Comparison of ENCODE assay signal across 26 cellular contexts in the genomic region with DNA sequence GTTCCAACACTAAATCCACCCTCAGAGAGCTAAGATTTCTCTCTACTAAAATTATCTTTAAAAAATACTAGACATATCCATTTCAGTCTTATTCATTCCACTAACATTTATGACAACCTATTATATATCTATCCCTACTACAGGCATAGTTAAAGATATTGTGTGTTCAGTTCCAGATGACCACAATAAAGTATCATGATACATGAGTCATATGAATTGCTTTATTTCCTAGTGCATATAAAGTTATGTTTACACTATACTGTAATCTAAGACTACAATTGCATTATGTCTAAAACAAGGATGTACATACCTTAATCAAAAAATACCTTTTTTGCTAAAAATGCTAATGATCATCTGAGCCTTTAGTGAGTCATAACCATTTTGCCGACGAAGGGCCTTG. TPM values are rescaled to one million over a fixed set of nuclear protein-coding genes. Genes with fewer than 3 reads are reported as not detected.
DNase-seq lines count a peak whose midpoint lies in the region; ATAC-seq, FAIRE-seq and TF ChIP-seq lines count a peak whose summit lies in the region.
"Had no signal": no experiment of that assay in that cellular context is flagged by ENCODE, and none has a peak within 500 bp of the region (broad histone marks: within the 10 kb centered on the region; RNA-seq: fewer than 3 reads in every experiment).

No MANE protein-coding gene starts in this region.

- H3K4me3 ChIP-seq in PC-3 (ENCODE audit: low read length) (no peak overlapping the region), bronchial epithelial cell (ENCODE audit: low read depth, low read length) (no peak overlapping the region), fibroblast of mammary gland (ENCODE audit: control insufficient read depth, low read depth, low read length) (no peak overlapping the region)
- H3K4me3 ChIP-seq: A549; BLaER1 treated with 17β-estradiol and CSF1 and Interleukin-3, amounts not matched to agents 10 nM and 100 nM; GM12878; GM23338 had no signal

- H3K9me3 ChIP-seq in PC-3 (ENCODE audit: low read length), result no peaks in the 10 kb centered on the region
- H3K9me3 ChIP-seq: A549; BE2C; BLaER1 treated with 17β-estradiol and CSF1 and Interleukin-3, amounts not matched to agents 10 nM and 100 nM had no signal

- FAIRE-seq in bronchial epithelial cell (lab: Jason Lieb, UNC), result no peak
- FAIRE-seq: A549, GM12878, GM18507 had no signal

- no peaks in the 10 kb centered on the region for H3K27me3 ChIP-seq in PC-3 (ENCODE audit: low read length)
- peaks cover 7% of the 10 kb centered on the region for H3K27me3 ChIP-seq in bronchial epithelial cell (ENCODE audit: control insufficient read depth, insufficient read depth, low read length)
- H3K27me3 ChIP-seq: BE2C; BLaER1 treated with 17β-estradiol and CSF1 and Interleukin-3, amounts not matched to agents 10 nM and 100 nM had no signal

- peaks cover 16% of the 10 kb centered on the region; the same call in 1 of the 2 replicates for H3K79me2 ChIP-seq in PC-3 (ENCODE audit: low read length)

- H3K4me1 Mint-ChIP-seq in activated CD4-positive, alpha-beta T cell treated with anti-CD3 and anti-CD28 coated beads, Interleukin-2, amount 10 ng/mL, durations not matched to agents 24 days and 14 days, result no peaks in the 10 kb centered on the region
- H3K4me1 Mint-ChIP-seq in T-cell, result no peaks in the 10 kb centered on the region
- H3K4me1 Mint-ChIP-seq: CD14-positive monocyte; CD4-positive, alpha-beta memory T cell; GM23338; H9 had no signal

- TF ChIP-seq CTCF in PC-3 (conservative IDR thresholded peaks at IDR 0.05; ENCODE audit: low read depth, low read length), result no peak
- TF ChIP-seq CTCF in bronchial epithelial cell (IDR thresholded peaks at IDR 0.05; ENCODE audit: insufficient read depth, low read length, severe bottlenecking), result no peak
- TF ChIP-seq CTCF in fibroblast of mammary gland (conservative IDR thresholded peaks at IDR 0.05; ENCODE audit: control insufficient read depth, insufficient read depth, low read depth, low read length), result no peak

- ATAC-seq in PC-3, result peak; percentile 97
- ATAC-seq in T-cell (replicated peaks in 1 of 4), result no peak
- ATAC-seq: A549, GM12878, GM23338, HCT116 had no signal

- H4K20me1 ChIP-seq in PC-3 (ENCODE audit: low read length), result no peaks in the 10 kb centered on the region
- H4K20me1 ChIP-seq: BLaER1 treated with 17β-estradiol and CSF1 and Interleukin-3, amounts not matched to agents 10 nM and 100 nM had no signal

- H3K36me3 ChIP-seq in PC-3 (ENCODE audit: low read depth, low read length) (no peaks in the 10 kb centered on the region), bronchial epithelial cell (ENCODE audit: control insufficient read depth, insufficient read depth, low read length) (no peaks in the 10 kb centered on the region)
- H3K36me3 ChIP-seq: BE2C; BLaER1 treated with 17β-estradiol and CSF1 and Interleukin-3, amounts not matched to agents 10 nM and 100 nM had no signal

- DNase-seq in HT1080 (ENCODE audit: low read depth) (peak; percentile 30), PC-3 (peak; percentile 86), bronchial epithelial cell (ENCODE audit: low read depth) (peak; percentile 75), fibroblast of mammary gland (ENCODE audit: low read depth) (peak; percentile 20), NCI-H1092 treated with DMSO at 0.1 percent for 48 hours (lab: John Stamatoyannopoulos, UW) (no peak), CD1c-positive myeloid dendritic cell (ENCODE audit: extremely low spot score) (no peak), T-cell (no peak)
- no peak for DNase-seq in activated CD4-positive, alpha-beta T cell treated with anti-CD3 and anti-CD28 coated beads, Interleukin-2, amount 10 ng/mL, durations not matched to agents 24 days and 14 days
- DNase-seq: 8988T; ACHN; AML-193; BE2C; Calu3; CD4-positive, alpha-beta memory T cell; COR-L47; DMS79; EL; GDM1; H9 had no signal

- peak overlapping the region; percentile 44; the same call in 1 of the 2 replicates for H3K9ac ChIP-seq in PC-3 (ENCODE audit: low read length)
- H3K9ac ChIP-seq: BLaER1 treated with 17β-estradiol and CSF1 and Interleukin-3, amounts not matched to agents 10 nM and 100 nM had no signal

- intact Hi-C loops in PC-3 (cut with micrococcal nuclease), result loop anchor here (1.0 to 10.0 kb wide), 3 partner anchors 104 to 302 kb away; no protein-coding TSS in a partner anchor
- intact Hi-C loops in activated CD4-positive, alpha-beta T cell treated with anti-CD3 and anti-CD28 coated beads, Interleukin-2, amount 10 ng/mL, durations not matched to agents 24 days and 14 days (cut with micrococcal nuclease), result no loop called here

- H3K4me2 ChIP-seq in PC-3 (ENCODE audit: low read length), result peak overlapping the region; percentile 29
- H3K4me2 ChIP-seq: A549; BLaER1 treated with 17β-estradiol and CSF1 and Interleukin-3, amounts not matched to agents 10 nM and 100 nM; GM23338 had no signal

- POLR2A ChIA-PET in PC-3 (lab: Charles Lee; ENCODE audit: unreplicated experiment), result no interaction called here
- POLR2A ChIA-PET in T-cell (lab: Charles Lee), result no interaction called here

- H3K27me3 Mint-ChIP-seq in activated CD4-positive, alpha-beta T cell treated with anti-CD3 and anti-CD28 coated beads, Interleukin-2, amount 10 ng/mL, durations not matched to agents 24 days and 14 days, result peaks cover 44% of the 10 kb centered on the region
- peaks cover 45 to 50% of the 10 kb centered on the region in 2 donors for H3K27me3 Mint-ChIP-seq in T-cell

- peaks cover 31% of the 10 kb centered on the region for H3K4me1 ChIP-seq in PC-3 (ENCODE audit: insufficient read depth, low read length)
- H3K4me1 ChIP-seq: A549; BLaER1 treated with 17β-estradiol and CSF1 and Interleukin-3, amounts not matched to agents 10 nM and 100 nM had no signal

- H3F3A ChIP-seq in PC-3 (ENCODE audit: low read length, unreplicated experiment), result no peaks in the 10 kb centered on the region

- H3K27ac ChIP-seq in PC-3 (ENCODE audit: low read length), result peak overlapping the region; percentile 75
- H3K27ac ChIP-seq: A549; BLaER1 treated with 17β-estradiol and CSF1 and Interleukin-3, amounts not matched to agents 10 nM and 100 nM had no signal

- BruUV-seq in PC-3 (replicated peaks; lab: Mats Ljungman, UMichigan), result no TSS peak

- H2AFZ ChIP-seq in PC-3 (ENCODE audit: low read length), result no peak overlapping the region
- H2AFZ ChIP-seq: GM23338 had no signal

- H3K9me3 Mint-ChIP-seq in activated CD4-positive, alpha-beta T cell treated with anti-CD3 and anti-CD28 coated beads, Interleukin-2, amount 10 ng/mL, durations not matched to agents 24 days and 14 days, result no peaks in the 10 kb centered on the region
- H3K9me3 Mint-ChIP-seq in T-cell, result no peaks in the 10 kb centered on the region
- H3K9me3 Mint-ChIP-seq: CD4-positive, alpha-beta memory T cell; GM23338; H9 had no signal

- H3K27ac Mint-ChIP-seq in activated CD4-positive, alpha-beta T cell treated with anti-CD3 and anti-CD28 coated beads, Interleukin-2, amount 10 ng/mL, durations not matched to agents 24 days and 14 days, result no peak overlapping the region
- no peak overlapping the region for H3K27ac Mint-ChIP-seq in T-cell
- H3K27ac Mint-ChIP-seq: CD4-positive, alpha-beta memory T cell; GM23338; H9 had no signal

- H3K4me3 Mint-ChIP-seq in activated CD4-positive, alpha-beta T cell treated with anti-CD3 and anti-CD28 coated beads, Interleukin-2, amount 10 ng/mL, durations not matched to agents 24 days and 14 days, result no peak overlapping the region
- no peak overlapping the region for H3K4me3 Mint-ChIP-seq in T-cell
- H3K4me3 Mint-ChIP-seq: CD14-positive monocyte; CD4-positive, alpha-beta memory T cell; GM23338; H9 had no signal

- CTCF ChIA-PET in PC-3 (lab: Charles Lee), result no interaction called here
- CTCF ChIA-PET in T-cell (lab: Charles Lee), result no interaction called here

- H3K36me3 Mint-ChIP-seq in activated CD4-positive, alpha-beta T cell treated with anti-CD3 and anti-CD28 coated beads, Interleukin-2, amount 10 ng/mL, durations not matched to agents 24 days and 14 days (ENCODE audit: low read depth), result no peaks in the 10 kb centered on the region
- no peaks in the 10 kb centered on the region for H3K36me3 Mint-ChIP-seq in T-cell
- H3K36me3 Mint-ChIP-seq: CD14-positive monocyte; CD4-positive, alpha-beta memory T cell had no signal

- H3K9me2 ChIP-seq in PC-3 (replicated peaks; ENCODE audit: low read length), result no peaks in the 10 kb centered on the region

RNA-seq across cellular contexts. Expression of a gene that starts 19.4 kb away (rescaled TPM):
- total RNA-seq in HT1080 (2014; rRNA removed; shearing (Covaris generic)), result 9.8 and 10.2 TPM in 2 replicates
- 13.2 and 15.6 TPM in 2 replicates for polyA plus RNA-seq in HT1080 (2015; cell fraction: cytosol; rRNA removed)
- polyA plus RNA-seq in HT1080 (2015; cell fraction: nucleus; rRNA removed), result 36.6 and 48.7 TPM in 2 replicates
- total RNA-seq in PC-3 (2014; rRNA removed) (0.04 TPM in 1 of 2 replicates, not detected in the other), bronchial epithelial cell (not detected in 2 replicates), T-cell (not detected)
- total RNA-seq in activated CD4-positive, alpha-beta T cell treated with anti-CD3 and anti-CD28 coated beads, Interleukin-2, amount 10 ng/mL, durations not matched to agents 24 days and 14 days, result not detected in 2 replicates
- total RNA-seq: CD4-positive, alpha-beta memory T cell; H9 had no signal
- polyA plus RNA-seq: CD14-positive monocyte; CD4-positive, alpha-beta memory T cell had no signal

RNA-seq across cellular contexts. Expression of a gene that starts 23.1 kb away (rescaled TPM):
- total RNA-seq in HT1080 (2014; rRNA removed; shearing (Covaris generic)), result 41.1 and 48.3 TPM in 2 replicates
- 33.2 and 44.3 TPM in 2 replicates for polyA plus RNA-seq in HT1080 (2015; cell fraction: cytosol; rRNA removed)
- 30.5 and 34.7 TPM in 2 replicates for polyA plus RNA-seq in HT1080 (2015; cell fraction: nucleus; rRNA removed)
- total RNA-seq in PC-3 (2014; rRNA removed), result 39.5 and 42.8 TPM in 2 replicates
- total RNA-seq in bronchial epithelial cell, result 20.8 and 39.2 TPM in 2 replicates
- total RNA-seq in activated CD4-positive, alpha-beta T cell treated with anti-CD3 and anti-CD28 coated beads, Interleukin-2, amount 10 ng/mL, durations not matched to agents 24 days and 14 days, result 41.7 and 44.6 TPM in 2 replicates
- total RNA-seq in T-cell, result 10 to 100 TPM; 29.9 to 35.0 (median 31.1) TPM

Comparison
In these comparisons a context has a peak if more than half of its experiments do, and no peak if none do; other contexts are left out.
1. DNase-seq: peak in HT1080 (single experiment), PC-3 (single experiment), bronchial epithelial cell (single experiment) and fibroblast of mammary gland (single experiment); none in activated CD4-positive, alpha-beta T cell treated with anti-CD3 and anti-CD28 coated beads, Interleukin-2, amount 10 ng/mL, durations not matched to agents 24 days and 14 days (single experiment), NCI-H1092 treated with DMSO at 0.1 percent for 48 hours (single experiment), CD1c-positive myeloid dendritic cell (single experiment) and T-cell (0 of 34).
2. RNA of a gene that starts 19.4 kb away (total RNA-seq): 9.8 to 10.2 TPM in HT1080; 0.04 TPM in PC-3, not detected in bronchial epithelial cell, not detected in activated CD4-positive, alpha-beta T cell treated with anti-CD3 and anti-CD28 coated beads, Interleukin-2, amount 10 ng/mL, durations not matched to agents 24 days and 14 days and not detected in T-cell; every median in the first group is over 10 times any median in the second.